Comparison of ENCODE assay signal across 8 cellular contexts in the genomic region with DNA sequence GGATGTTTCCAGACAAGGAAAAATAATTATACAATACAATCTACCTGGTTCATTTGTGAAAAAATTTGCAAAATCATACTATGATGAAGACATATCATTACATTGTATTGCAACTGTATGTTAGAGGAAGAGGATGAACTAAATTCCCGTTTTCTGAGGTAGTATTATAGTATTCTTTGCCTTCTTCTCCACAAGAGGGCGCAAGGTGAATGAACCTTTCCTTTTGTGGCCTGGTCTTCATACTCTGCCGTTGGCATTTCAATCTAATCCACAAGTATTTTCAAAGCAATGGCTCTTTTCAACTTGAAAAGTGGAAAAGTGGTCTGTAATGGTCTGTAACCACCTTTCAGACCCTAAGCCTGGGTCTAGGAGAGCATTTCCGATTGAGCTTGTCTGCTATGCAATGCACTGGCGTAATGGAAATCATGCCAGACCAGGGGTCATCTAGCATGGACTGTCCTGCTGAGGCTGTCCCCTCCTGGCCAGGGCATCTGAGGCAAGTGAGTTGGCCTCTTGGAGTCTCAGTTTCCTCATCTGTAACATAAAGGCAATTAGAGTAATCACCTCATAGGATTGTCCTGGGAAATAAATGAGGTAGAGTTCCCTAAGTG. TPM values are rescaled to one million over a fixed set of nuclear protein-coding genes. Genes with fewer than 3 reads are reported as not detected.
DNase-seq lines count a peak whose midpoint lies in the region; ATAC-seq, FAIRE-seq and TF ChIP-seq lines count a peak whose summit lies in the region.

No MANE protein-coding gene starts in this region.

- intact Hi-C loops in Right ventricle myocardium inferior (cut with DNase I) (loop anchor here (5.0 kb wide), 2 partner anchors 89 to 174 kb away; a partner anchor contains a TSS), cardiac septum (cut with DNase I) (loop anchor here (5.0 to 10.0 kb wide), 3 partner anchors 49 to 347 kb away; a partner anchor contains a TSS), mammary epithelial cell (cut with micrococcal nuclease) (loop anchor here (1.0 to 5.0 kb wide), 6 partner anchors 49 to 344 kb away; a partner anchor contains a TSS)

- 29% methylated on average over 5 of the region's 5 CpGs for WGBS in mammary epithelial cell (ENCODE audit: low coverage, missing lambda C conversion rate)

- H3K4me3 ChIP-seq in HFF-Myc (replicated peaks; ENCODE audit: low read depth, low read length) (no peak overlapping the region), mammary epithelial cell (replicated peaks in 1 of 3; ENCODE audit: insufficient read depth in 1 of 3, low read depth in 2 of 3, low read length in 3 of 3) (no peak overlapping the region), keratinocyte (ENCODE audit: control insufficient read depth in 2 of 3, extremely low read depth in 1 of 3, insufficient read depth in 2 of 3, low read depth in 1 of 3, low read length in 3 of 3) (no peak overlapping the region)

- in situ Hi-C loops in SK-MEL-5 (cut with HindIII; ENCODE audit: low pct_unique_long_range_greater_than_20kb, low sequenced_read_pairs), result no loop called here
- in situ Hi-C loops in mammary epithelial cell (cut with MboI; ENCODE audit: low sequenced_read_pairs in 2 of 2), result loop anchor here in 1 of 2 donors (25.0 kb wide), 1 partner anchor 554 kb away; a partner anchor contains a TSS

- DNase-seq in Right ventricle myocardium inferior (ENCODE audit: missing footprints) (no peak), cardiac septum (ENCODE audit: low spot score) (no peak), HFF-Myc (ENCODE audit: extremely low read depth, low read depth) (peak; percentile 48), NCI-H1417 treated with DMSO at 0.1 percent for 48 hours (lab: John Stamatoyannopoulos, UW) (peak; percentile 52), SK-MEL-5 (ENCODE audit: low read depth, low spot score) (peak; percentile 81), mammary epithelial cell (peak; percentile 66), keratinocyte (ENCODE audit: low read depth, low spot score) (peak; percentile 11)
- DNase-seq in stimulated activated naive CD4-positive, alpha-beta T cell (lab: John Stamatoyannopoulos, UW), result peak in 5 of 6 experiments; percentile 7 to 67 (median 12)

- FAIRE-seq in keratinocyte (lab: Jason Lieb, UNC), result peak; percentile 52

- BruUV-seq in mammary epithelial cell (replicated peaks; lab: Mats Ljungman, UMichigan), result no TSS peak

- ATAC-seq in Right ventricle myocardium inferior, result peak; percentile 82

- H3K36me3 ChIP-seq in mammary epithelial cell (ENCODE audit: insufficient read depth, low read length), result no peaks in the 10 kb centered on the region
- H3K36me3 ChIP-seq in keratinocyte (ENCODE audit: control insufficient read depth in 2 of 2, extremely low read depth in 1 of 2, insufficient read depth in 2 of 2, low read length in 2 of 2), result no peaks in the 10 kb centered on the region

- H3K9me3 ChIP-seq in mammary epithelial cell (replicated peaks; ENCODE audit: insufficient read depth, low read length) (no peaks in the 10 kb centered on the region), keratinocyte (ENCODE audit: control insufficient read depth, low read depth, low read length) (no peaks in the 10 kb centered on the region)

- H3K9ac ChIP-seq in mammary epithelial cell (ENCODE audit: insufficient read depth, low read length) (no peak overlapping the region), keratinocyte (ENCODE audit: control insufficient read depth, extremely low read depth, insufficient read depth, low read length) (no peak overlapping the region)

- H3K79me2 ChIP-seq in mammary epithelial cell (ENCODE audit: insufficient read depth, low read length), result no peaks in the 10 kb centered on the region
- H3K79me2 ChIP-seq in keratinocyte (ENCODE audit: control insufficient read depth, insufficient read depth, low read length), result no peaks in the 10 kb centered on the region

- dilution Hi-C loops in mammary epithelial cell (cut with HindIII; ENCODE audit: low sequenced_read_pairs), result no loop called here
- dilution Hi-C loops in keratinocyte (cut with MboI; ENCODE audit: extremely low pct_ligation_motif_present, low sequenced_read_pairs), result no loop called here

- H2AFZ ChIP-seq in mammary epithelial cell (ENCODE audit: low read depth, low read length), result peak overlapping the region; percentile 55
- peak overlapping the region; percentile 65 for H2AFZ ChIP-seq in keratinocyte (ENCODE audit: control insufficient read depth, low read length)

- H3K27ac ChIP-seq in mammary epithelial cell (ENCODE audit: insufficient read depth, low read depth, low read length), result no peak overlapping the region
- H3K27ac ChIP-seq in keratinocyte (ENCODE audit: control insufficient read depth, insufficient read depth, low read length), result no peak overlapping the region

- CTCF ChIA-PET in mammary epithelial cell (lab: Charles Lee; ENCODE audit: low non-redundant PET), result interaction anchor here (0.9 kb wide), 1 partner anchor 22 kb away, joined by 4 read pairs; no protein-coding TSS in a partner anchor

- no peaks in the 10 kb centered on the region for H3K9me1 ChIP-seq in keratinocyte (ENCODE audit: control insufficient read depth, extremely low read depth, insufficient read depth, low read length)

- H4K20me1 ChIP-seq in mammary epithelial cell (ENCODE audit: insufficient read depth, low read length) (no peaks in the 10 kb centered on the region), keratinocyte (ENCODE audit: control insufficient read depth, extremely low read depth, insufficient read depth, low read length) (no peaks in the 10 kb centered on the region)

- peaks cover 40% of the 10 kb centered on the region for H3K4me1 ChIP-seq in mammary epithelial cell (ENCODE audit: insufficient read depth, low read length)
- H3K4me1 ChIP-seq in keratinocyte (ENCODE audit: control insufficient read depth, extremely low read depth, insufficient read depth, low read length), result peaks cover 40% of the 10 kb centered on the region

- TF ChIP-seq CTCF in HFF-Myc (IDR thresholded peaks at IDR 0.05; ENCODE audit: low read depth, low read length, missing control alignments) (peak; percentile 65), mammary epithelial cell (conservative IDR thresholded peaks at IDR 0.05 in 1 of 2, IDR thresholded peaks at IDR 0.05 in 1 of 2; ENCODE audit: extremely low read depth in 1 of 2, insufficient read depth in 1 of 2, low read depth in 1 of 2, low read length in 2 of 2) (peak; percentile 69 to 81), keratinocyte (optimal IDR thresholded peaks at IDR 0.05 in 1 of 3, IDR thresholded peaks at IDR 0.05 in 1 of 3, conservative IDR thresholded peaks at IDR 0.05 in 1 of 3; ENCODE audit: extremely low read depth in 1 of 3, insufficient read depth in 2 of 3, low read length in 3 of 3) (peak; percentile 61 to 72 (median 70))

- H3K27me3 ChIP-seq in mammary epithelial cell (ENCODE audit: insufficient read depth, low read length) (no peaks in the 10 kb centered on the region), keratinocyte (ENCODE audit: control insufficient read depth, extremely low read depth, insufficient read depth, low read length) (no peaks in the 10 kb centered on the region)

- H3K4me2 ChIP-seq in mammary epithelial cell (ENCODE audit: insufficient read depth, low read depth, low read length) (no peak overlapping the region), keratinocyte (ENCODE audit: control insufficient read depth, extremely low read depth, insufficient read depth, low read depth, low read length) (no peak overlapping the region)

RNA-seq across cellular contexts. Expression of a gene that starts 30.8 kb away (rescaled TPM):
- total RNA-seq in Right ventricle myocardium inferior, result 0.70 TPM
- total RNA-seq in cardiac septum, result 1.0 TPM
- total RNA-seq in SK-MEL-5 (2014; rRNA removed; shearing (Covaris generic)), result 4.5 and 5.1 TPM in 2 replicates
- 1.5 TPM in 2 replicates for polyA plus RNA-seq in SK-MEL-5 (2015; cell fraction: cytosol; rRNA removed)
- 0.60 and 2.5 TPM in 2 replicates for polyA plus RNA-seq in SK-MEL-5 (2015; cell fraction: nucleus; rRNA removed)
- under 1 TPM; 0.12 to 0.50 TPM for total RNA-seq in mammary epithelial cell
- polyA plus RNA-seq in mammary epithelial cell, result 0.09 TPM
- not detected for polyA minus RNA-seq in mammary epithelial cell
- 0.20 to 0.49 TPM (median 0.33 TPM) in 3 replicates for polyA plus RNA-seq in keratinocyte
- polyA plus RNA-seq in keratinocyte (2011; ENCODE audit: low read depth), result 0.35 TPM
- polyA plus RNA-seq in keratinocyte (2011; cell fraction: cytosol; rRNA removed), result 0.19 and 0.28 TPM in 2 replicates
- 0.36 TPM in 2 replicates for polyA plus RNA-seq in keratinocyte (2011; cell fraction: nucleus; rRNA removed)
- 0.18 and 0.56 TPM in 2 replicates for polyA plus RNA-seq in keratinocyte (2012; ENCODE audit: low replicate concordance)
- 0.13 TPM in 2 of 3 replicates, not detected in the other for polyA minus RNA-seq in keratinocyte
- polyA minus RNA-seq in keratinocyte (2011; cell fraction: cytosol; rRNA and poly(A)+ RNA removed), result not detected
- 0.23 and 0.32 TPM in 2 replicates for polyA minus RNA-seq in keratinocyte (2011; cell fraction: nucleus; rRNA and poly(A)+ RNA removed)

Comparison
In these comparisons a context has a peak if more than half of its experiments do, and no peak if none do; other contexts are left out.
1. DNase-seq: peak in HFF-Myc (single experiment), NCI-H1417 treated with DMSO at 0.1 percent for 48 hours (single experiment), SK-MEL-5 (single experiment), mammary epithelial cell (single experiment), keratinocyte (single experiment) and stimulated activated naive CD4-positive, alpha-beta T cell (5 of 6); none in Right ventricle myocardium inferior (single experiment) and cardiac septum (single experiment).
2. Peak in every context shown above with its lines, with median percentiles within 50 percentile points of each other: CTCF ChIP-seq.